16 cellular contexts compared by ENCODE assay signal in genomic region chr13:77833331-77833863, GRCh38.
DNase-seq lines count a peak whose midpoint lies in the region; ATAC-seq, FAIRE-seq and TF ChIP-seq lines count a peak whose summit lies in the region.
"Had no signal": no experiment of that assay in that cellular context is flagged by ENCODE, and none has a peak within 500 bp of the region (broad histone marks: within the 10 kb centered on the region; RNA-seq: fewer than 3 reads in every experiment).

No MANE protein-coding gene starts in this region.

- TF ChIP-seq POLR2A in K562 (conservative IDR thresholded peaks at IDR 0.05) = no peak

- no peaks in the 10 kb centered on the region for H3K36me3 ChIP-seq in K562 (ENCODE audit: control insufficient read depth, insufficient read depth, low read length)
- no peaks in the 10 kb centered on the region for H3K36me3 ChIP-seq in left ventricle myocardium inferior
- no peaks in the 10 kb centered on the region for H3K36me3 ChIP-seq in CD8-positive, alpha-beta T cell (ENCODE audit: insufficient read depth, low read length)
- H3K36me3 ChIP-seq: cardiac muscle cell, SJSA1 had no signal

- no peaks in the 10 kb centered on the region for H3K36me3 Mint-ChIP-seq in CD8-positive, alpha-beta T cell

- peak; percentile 9 for DNase-seq in G401 (ENCODE audit: low spot score)
- DNase-seq in K562 (ENCODE audit: extremely low read depth in 1 of 4, low spot score in 3 of 4) = no peak
- DNase-seq in left ventricle myocardium inferior = no peak
- DNase-seq in putamen (ENCODE audit: low spot score) = peak; percentile 31
- DNase-seq in glomerular visceral epithelial cell (ENCODE audit: extremely low spot score) = no peak
- DNase-seq in CD8-positive, alpha-beta T cell = no peak
- DNase-seq: activated B cell treated with CpG ODN at 0.5 μM for 24 hours; NCI-H446 treated with DMSO at 0.1 percent for 48 hours; stimulated activated CD4-positive, alpha-beta T cell treated with anti-CD3 and anti-CD28 coated beads, Interleukin-2, amount 100 ng/mL, for 24 hours had no signal

- no peaks in the 10 kb centered on the region for H3K4me1 ChIP-seq in K562 (replicated peaks in 1 of 2; ENCODE audit: control insufficient read depth in 2 of 2, insufficient read depth in 2 of 2, low read length in 2 of 2)
- H3K4me1 ChIP-seq in left ventricle myocardium inferior = peaks cover 17% of the 10 kb centered on the region
- no peaks in the 10 kb centered on the region for H3K4me1 ChIP-seq in CD8-positive, alpha-beta T cell (ENCODE audit: insufficient read depth, low read length)
- H3K4me1 ChIP-seq: SJSA1 had no signal

- no peak overlapping the region for H3K27ac Mint-ChIP-seq in CD8-positive, alpha-beta T cell
- H3K27ac Mint-ChIP-seq: activated B cell treated with CpG ODN at 0.5 μM for 24 hours had no signal

- H3K9me3 Mint-ChIP-seq in CD8-positive, alpha-beta T cell = no peaks in the 10 kb centered on the region
- H3K9me3 Mint-ChIP-seq: activated B cell treated with CpG ODN at 0.5 μM for 24 hours had no signal

- POLR2A ChIA-PET in K562 (lab: Yijun Ruan, JAX) = no interaction called here
- POLR2A ChIA-PET in CD8-positive, alpha-beta T cell (lab: Charles Lee) = no interaction called here

- H3K4me3 ChIP-seq in K562 (no peak overlapping the region), left ventricle myocardium inferior (no peak overlapping the region)
- no peak overlapping the region for H3K4me3 ChIP-seq in CD8-positive, alpha-beta T cell (ENCODE audit: low read depth, low read length)
- H3K4me3 ChIP-seq: cardiac muscle cell, SJSA1 had no signal

- no peak for FAIRE-seq in K562 (lab: Jason Lieb, UNC)
- FAIRE-seq: GM19239 had no signal

- H3K9me3 ChIP-seq in K562 (replicated peaks; ENCODE audit: control insufficient read depth, insufficient read depth, low read depth, low read length) = no peaks in the 10 kb centered on the region
- no peaks in the 10 kb centered on the region for H3K9me3 ChIP-seq in left ventricle myocardium inferior (replicated peaks)
- H3K9me3 ChIP-seq in CD8-positive, alpha-beta T cell (ENCODE audit: low read length) = no peaks in the 10 kb centered on the region
- H3K9me3 ChIP-seq: SJSA1 had no signal

- no peaks in the 10 kb centered on the region for H3K9me1 ChIP-seq in K562 (ENCODE audit: control insufficient read depth, insufficient read depth, low read length)

- TF ChIP-seq RAD21 in K562 (CRISPR knock-in tag; conservative IDR thresholded peaks at IDR 0.05 in 1 of 2, IDR thresholded peaks at IDR 0.05 in 1 of 2) = no peak

- no peak for TF ChIP-seq CTCF in K562 (IDR thresholded peaks at IDR 0.05 in 2 of 3, conservative IDR thresholded peaks at IDR 0.05 in 1 of 3; ENCODE audit: insufficient read depth in 2 of 3, low read depth in 1 of 3, low read length in 3 of 3)
- no peak for TF ChIP-seq CTCF in left ventricle myocardium inferior (IDR thresholded peaks at IDR 0.05; ENCODE audit: borderline replicate concordance)
- no peak for TF ChIP-seq CTCF in CD8-positive, alpha-beta T cell (IDR thresholded peaks at IDR 0.05)

- H4K20me1 ChIP-seq in K562 (replicated peaks; ENCODE audit: control insufficient read depth, insufficient read depth, low read length) = no peaks in the 10 kb centered on the region

- BruUV-seq in K562 (replicated peaks; lab: Mats Ljungman, UMichigan) = no TSS peak

- H3K27ac ChIP-seq in K562 (ENCODE audit: extremely low read depth, low read depth, low read length) = no peak overlapping the region
- peak overlapping the region; percentile 82 for H3K27ac ChIP-seq in left ventricle myocardium inferior (replicated peaks)
- H3K27ac ChIP-seq in CD8-positive, alpha-beta T cell (ENCODE audit: low read depth, low read length) = no peak overlapping the region
- H3K27ac ChIP-seq: cardiac muscle cell, KMS-11, SJSA1 had no signal

- H3K4me3 Mint-ChIP-seq in CD8-positive, alpha-beta T cell = no peak overlapping the region
- H3K4me3 Mint-ChIP-seq: activated B cell treated with CpG ODN at 0.5 μM for 24 hours had no signal

- H3K79me2 ChIP-seq in K562 (ENCODE audit: control insufficient read depth, insufficient read depth, low read length) = no peaks in the 10 kb centered on the region

- intact Hi-C loops in K562 (cut with micrococcal nuclease) = no loop called here
- intact Hi-C loops in left ventricle myocardium inferior (cut with micrococcal nuclease) = no loop called here
- intact Hi-C loops in CD8-positive, alpha-beta T cell (cut with DNase I, micrococcal nuclease) = no loop called here

- H2AFZ ChIP-seq in K562 (ENCODE audit: low read depth, low read length) = no peak overlapping the region

- no peak overlapping the region for H3K4me2 ChIP-seq in K562 (ENCODE audit: insufficient read depth, low read length)
- H3K4me2 ChIP-seq: KMS-11 had no signal

- ATAC-seq in K562 = no peak
- no peak for ATAC-seq in GM18867 (IDR thresholded peaks at IDR 0.05; ENCODE audit: unreplicated experiment)
- no peak for ATAC-seq in GM19455 (IDR thresholded peaks at IDR 0.05; ENCODE audit: unreplicated experiment)
- ATAC-seq in CD8-positive, alpha-beta T cell = no peak
- ATAC-seq: HCT116 had no signal

- CTCF ChIA-PET in K562 (lab: Yijun Ruan, JAX; ENCODE audit: low intra/inter-chr PET ratio) = no interaction called here
- CTCF ChIA-PET in CD8-positive, alpha-beta T cell (lab: Charles Lee) = no interaction called here

- H3K27me3 ChIP-seq in K562 (ENCODE audit: control insufficient read depth in 2 of 2, insufficient read depth in 2 of 2, low read length in 2 of 2) = no peaks in the 10 kb centered on the region
- no peaks in the 10 kb centered on the region for H3K27me3 ChIP-seq in left ventricle myocardium inferior (ENCODE audit: low read depth)
- no peaks in the 10 kb centered on the region for H3K27me3 ChIP-seq in CD8-positive, alpha-beta T cell (ENCODE audit: insufficient read depth, low read length)
- H3K27me3 ChIP-seq: cardiac muscle cell, SJSA1 had no signal

- H3K4me1 Mint-ChIP-seq in CD8-positive, alpha-beta T cell (ENCODE audit: low read depth) = no peaks in the 10 kb centered on the region
- H3K4me1 Mint-ChIP-seq: activated B cell treated with CpG ODN at 0.5 μM for 24 hours had no signal

- WGBS in K562 (ENCODE audit: insufficient coverage, low coverage, missing lambda C conversion rate) = 3% methylated on average over 2 of the region's 2 CpGs

- no peaks in the 10 kb centered on the region for H3K27me3 Mint-ChIP-seq in CD8-positive, alpha-beta T cell (ENCODE audit: low read depth)
- H3K27me3 Mint-ChIP-seq: activated B cell treated with CpG ODN at 0.5 μM for 24 hours had no signal

- in situ Hi-C loops in G401 (cut with HindIII; ENCODE audit: low sequenced_read_pairs) = no loop called here
- in situ Hi-C loops in K562 (cut with MboI) = no loop called here

- no peak for TF ChIP-seq EP300 in K562 (IDR thresholded peaks at IDR 0.05; ENCODE audit: low read length)

- H3K9ac ChIP-seq in K562 (ENCODE audit: insufficient read depth in 1 of 2, low read depth in 2 of 2, low read length in 2 of 2) = no peak overlapping the region
- H3K9ac ChIP-seq: KMS-11 had no signal

TF ChIP-seq in K562, 482 proteins besides CTCF, POLR2A, EP300 and RAD21 (continues in another document):
- TF ChIP-seq E4F1 (CRISPR knock-in tag; IDR thresholded peaks at IDR 0.05; ENCODE audit: borderline replicate concordance) (no peak), TFE3 (CRISPR knock-in tag; IDR thresholded peaks at IDR 0.05) (peak; percentile 64), CHD2 (IDR thresholded peaks at IDR 0.05; ENCODE audit: low read depth, low read length) (no peak), ZBTB43 (CRISPR knock-in tag; IDR thresholded peaks at IDR 0.05) (no peak)

Comparison
In these comparisons a context has a peak if more than half of its experiments do, and no peak if none do; other contexts are left out.
1. DNase-seq: peak in G401 (single experiment) and putamen (single experiment); none in K562 (0 of 4), left ventricle myocardium inferior (single experiment), glomerular visceral epithelial cell (single experiment) and CD8-positive, alpha-beta T cell (0 of 7).